In the genomic region with DNA sequence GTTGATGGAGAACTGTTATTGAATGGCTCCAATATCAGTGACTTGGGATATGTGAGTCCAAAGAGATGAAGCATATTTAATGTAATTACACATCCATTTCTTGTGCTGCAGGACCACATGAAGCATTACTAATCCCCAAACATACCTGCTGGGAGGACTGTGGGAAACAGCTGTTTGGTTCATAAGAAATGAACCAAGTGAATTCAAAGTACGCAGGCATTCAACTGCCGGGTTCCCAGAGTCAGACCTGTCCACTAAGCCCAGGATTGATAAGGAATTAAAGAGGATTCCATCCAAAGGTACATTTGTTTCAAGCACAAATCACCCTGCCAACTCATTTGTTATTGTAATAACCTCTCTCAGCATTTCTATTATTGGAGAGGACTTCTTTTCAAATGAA, we compare ENCODE assay signal across 21 cellular contexts.
"Had no signal": no experiment of that assay in that cellular context is flagged by ENCODE, and none has a peak within 500 bp of the region (broad histone marks: within the 10 kb centered on the region; RNA-seq: fewer than 3 reads in every experiment).

No MANE protein-coding gene starts in this region.

- H3K27ac ChIP-seq: ascending aorta, coronary artery, esophagus squamous epithelium, gastrocnemius medialis, sigmoid colon, testis, uterus had no signal

- H3K4me2 ChIP-seq: smooth muscle cell had no signal

- H3K4me1 Mint-ChIP-seq: memory B cell; nephron; stimulated activated memory B cell treated with anti-CD40 and anti-IgM and Interleukin-4, amounts not matched to agents 10 μg/mL and 1 μg/mL and 100 μg/mL, for 72 hours had no signal

- DNase-seq: activated T-cell treated with anti-CD3 and anti-CD28 coated beads, Interleukin-2, amount 50 U/mL, for 1 hour; esophagus squamous epithelium; gastrocnemius medialis; head of caudate nucleus; hypothalamus; islet precursor cell; left cardiac atrium; sigmoid colon; stimulated activated CD4-positive, alpha-beta T cell treated with anti-CD3 and anti-CD28 coated beads, Interleukin-15, amount 100 ng/mL, for 24 hours; testis; trophoblast cell; uterus had no signal

- H3K27ac Mint-ChIP-seq: activated naive CD4-positive, alpha-beta T cell treated with anti-CD3 and anti-CD28 coated beads, Interleukin-2, amount 50 U/mL, for 72 hours; memory B cell; nephron; stimulated activated memory B cell treated with anti-CD40 and anti-IgM and Interleukin-4, amounts not matched to agents 10 μg/mL and 1 μg/mL and 100 μg/mL, for 72 hours had no signal

- H3K9me3 ChIP-seq: ascending aorta, esophagus squamous epithelium, gastrocnemius medialis, sigmoid colon, testis, uterus had no signal

- H3K4me3 Mint-ChIP-seq: memory B cell; nephron; stimulated activated memory B cell treated with anti-CD40 and anti-IgM and Interleukin-4, amounts not matched to agents 10 μg/mL and 1 μg/mL and 100 μg/mL, for 72 hours had no signal

- H3K27me3 Mint-ChIP-seq: stimulated activated memory B cell treated with anti-CD40 and anti-IgM and Interleukin-4, amounts not matched to agents 10 μg/mL and 1 μg/mL and 100 μg/mL, for 72 hours had no signal

- H3K9me3 Mint-ChIP-seq: memory B cell; nephron; stimulated activated memory B cell treated with anti-CD40 and anti-IgM and Interleukin-4, amounts not matched to agents 10 μg/mL and 1 μg/mL and 100 μg/mL, for 72 hours had no signal

- ATAC-seq: activated naive CD4-positive, alpha-beta T cell treated with anti-CD3 and anti-CD28 coated beads, Interleukin-2, amount 50 U/mL, for 72 hours; gastrocnemius medialis; left cardiac atrium; stimulated activated memory B cell treated with anti-CD40 and anti-IgM and Interleukin-4, amounts not matched to agents 10 μg/mL and 1 μg/mL and 100 μg/mL, for 72 hours had no signal

- H3K27me3 ChIP-seq: ascending aorta, esophagus squamous epithelium, gastrocnemius medialis, sigmoid colon, testis, uterus had no signal

- H3K36me3 Mint-ChIP-seq: activated naive CD4-positive, alpha-beta T cell treated with anti-CD3 and anti-CD28 coated beads, Interleukin-2, amount 50 U/mL, for 72 hours; memory B cell; stimulated activated memory B cell treated with anti-CD40 and anti-IgM and Interleukin-4, amounts not matched to agents 10 μg/mL and 1 μg/mL and 100 μg/mL, for 72 hours had no signal

- FAIRE-seq: bronchial epithelial cell, TTC549 had no signal

- H3K4me1 ChIP-seq: ascending aorta, gastrocnemius medialis, sigmoid colon, testis, uterus had no signal

- H3K4me3 ChIP-seq: ascending aorta, coronary artery, esophagus squamous epithelium, gastrocnemius medialis, sigmoid colon, smooth muscle cell, testis, uterus had no signal

- H3K36me3 ChIP-seq: ascending aorta, esophagus squamous epithelium, gastrocnemius medialis, sigmoid colon, uterus had no signal
